16 cellular contexts compared by ENCODE assay signal in the genomic region with DNA sequence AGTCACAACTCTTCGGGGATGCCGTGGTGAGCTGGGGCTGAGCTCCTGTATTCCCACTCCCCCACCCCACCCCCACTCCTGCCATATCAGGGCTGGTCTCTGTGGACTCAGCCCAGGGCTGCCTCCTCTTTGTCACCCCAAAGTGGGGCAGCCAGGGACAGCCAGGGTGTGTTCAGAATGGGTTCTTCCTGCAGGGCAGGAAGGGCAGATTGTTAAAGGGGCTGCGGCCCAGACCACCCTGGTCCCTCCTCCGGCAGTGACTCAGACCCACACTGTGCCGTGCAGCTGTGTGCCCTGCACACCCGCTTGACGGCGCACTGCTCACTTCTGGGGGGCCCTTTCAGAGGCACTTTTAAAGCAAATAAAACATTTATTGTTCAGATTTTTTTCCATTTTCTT. TPM values are rescaled to one million over a fixed set of nuclear protein-coding genes. Genes with fewer than 3 reads are reported as not detected.
DNase-seq lines count a peak whose midpoint lies in the region; ATAC-seq, FAIRE-seq and TF ChIP-seq lines count a peak whose summit lies in the region.
"Had no signal": no experiment of that assay in that cellular context is flagged by ENCODE, and none has a peak within 500 bp of the region (broad histone marks: within the 10 kb centered on the region; RNA-seq: fewer than 3 reads in every experiment).

No MANE protein-coding gene starts in this region.

- H3K36me3 Mint-ChIP-seq in IgD-negative memory B cell = no peaks in the 10 kb centered on the region
- peaks cover 29% of the 10 kb centered on the region for H3K36me3 Mint-ChIP-seq in activated CD4-positive, alpha-beta memory T cell treated with anti-CD3 and anti-CD28 coated beads for 36 hours

- H3K36me3 ChIP-seq in endothelial cell of umbilical vein (ENCODE audit: control insufficient read depth in 2 of 2, extremely low read depth in 1 of 2, insufficient read depth in 2 of 2, low read length in 2 of 2) = peaks cover 24 to 48% of the 10 kb centered on the region in 2 experiments
- peaks cover 67% of the 10 kb centered on the region for H3K36me3 ChIP-seq in neutrophil
- peaks cover 42% of the 10 kb centered on the region for H3K36me3 ChIP-seq in HAP-1 (replicated peaks)

- H3K27me3 Mint-ChIP-seq in IgD-negative memory B cell = no peaks in the 10 kb centered on the region
- H3K27me3 Mint-ChIP-seq in activated CD4-positive, alpha-beta memory T cell treated with anti-CD3 and anti-CD28 coated beads for 36 hours = no peaks in the 10 kb centered on the region
- H3K27me3 Mint-ChIP-seq: CD8-positive, alpha-beta memory T cell; progenitor cell of endocrine pancreas had no signal

- dilution Hi-C loops in endothelial cell of umbilical vein (cut with MboI; ENCODE audit: extremely low pct_ligation_motif_present, low sequenced_read_pairs) = no loop called here

- no peak overlapping the region for H3K4me3 Mint-ChIP-seq in IgD-negative memory B cell
- no peak overlapping the region for H3K4me3 Mint-ChIP-seq in activated CD4-positive, alpha-beta memory T cell treated with anti-CD3 and anti-CD28 coated beads for 36 hours
- H3K4me3 Mint-ChIP-seq: CD8-positive, alpha-beta memory T cell had no signal

- H3K9me3 Mint-ChIP-seq in IgD-negative memory B cell = no peaks in the 10 kb centered on the region
- H3K9me3 Mint-ChIP-seq in activated CD4-positive, alpha-beta memory T cell treated with anti-CD3 and anti-CD28 coated beads for 36 hours = no peaks in the 10 kb centered on the region
- H3K9me3 Mint-ChIP-seq: CD8-positive, alpha-beta memory T cell had no signal

- FAIRE-seq in endothelial cell of umbilical vein (lab: Jason Lieb, UNC) = peak; percentile 44

- DNase-seq in activated CD4-positive, alpha-beta memory T cell treated with anti-CD3 and anti-CD28 coated beads for 36 hours = no peak
- DNase-seq in endothelial cell of umbilical vein (ENCODE audit: low read depth, low spot score) (no peak), HAP-1 (ENCODE audit: low spot score in 2 of 2) (no peak)
- DNase-seq: activated CD8-positive, alpha-beta memory T cell treated with anti-CD3 and anti-CD28 coated beads, Interleukin-2, amount 50 U/mL, for 4 hours; CD8-positive, alpha-beta memory T cell; colonic mucosa; gastrocnemius medialis; OCI-M1; stimulated activated CD4-positive, alpha-beta T cell treated with anti-CD3 and anti-CD28 coated beads, Interleukin-1b, Interleukin-23, amount 100 ng/mL, for 48 hours had no signal

- no peak for ATAC-seq in activated CD4-positive, CD25-positive, alpha-beta regulatory T cell treated with anti-CD3 and anti-CD28 coated beads, Interleukin-2, amount 50 U/mL, for 24 hours
- ATAC-seq in GM19328 (IDR thresholded peaks at IDR 0.05; ENCODE audit: unreplicated experiment) (no peak), HG02763 (IDR thresholded peaks at IDR 0.05; ENCODE audit: unreplicated experiment) (no peak)
- ATAC-seq: gastrocnemius medialis had no signal

- in situ Hi-C loops in HAP-1 (cut with MboI; ENCODE audit: low sequenced_read_pairs) = no loop called here

- H3K4me1 Mint-ChIP-seq in IgD-negative memory B cell = peaks cover 3 to 8% (median 6%) of the 10 kb centered on the region in 3 donors
- peaks cover 24% of the 10 kb centered on the region for H3K4me1 Mint-ChIP-seq in activated CD4-positive, alpha-beta memory T cell treated with anti-CD3 and anti-CD28 coated beads for 36 hours (ENCODE audit: low read depth)

- TF ChIP-seq POLR2A in endothelial cell of umbilical vein (IDR thresholded peaks at IDR 0.05; ENCODE audit: low read depth, low read length) = peak; percentile 4

- H3K4me1 ChIP-seq in endothelial cell of umbilical vein (ENCODE audit: control insufficient read depth, extremely low read depth, insufficient read depth, low read length) = peaks cover 21% of the 10 kb centered on the region
- H3K4me1 ChIP-seq in neutrophil (ENCODE audit: control insufficient read depth in 1 of 2, insufficient read depth in 1 of 2, low read depth in 1 of 2, low read length in 1 of 2) = peaks cover 10 to 17% of the 10 kb centered on the region in 2 experiments
- H3K4me1 ChIP-seq in HAP-1 = peaks cover 7% of the 10 kb centered on the region
- H3K4me1 ChIP-seq: colonic mucosa had no signal

- no peak overlapping the region for H3K4me2 ChIP-seq in endothelial cell of umbilical vein (ENCODE audit: insufficient read depth, low read length)

- CTCF ChIA-PET in activated CD4-positive, alpha-beta memory T cell treated with anti-CD3 and anti-CD28 coated beads for 36 hours (lab: Charles Lee) = interaction anchor here (0.7 to 18.6 kb wide), 5 partner anchors 15 to 58 kb away, joined by 4 to 837 read pairs (median 8); no protein-coding TSS in a partner anchor
- CTCF ChIA-PET in endothelial cell of umbilical vein (lab: Charles Lee) = interaction anchor here (0.9 to 10.4 kb wide), 12 partner anchors 12 to 69 kb away, joined by 3 to 244 read pairs (median 6); no protein-coding TSS in a partner anchor

- H3K79me2 ChIP-seq in endothelial cell of umbilical vein (ENCODE audit: control insufficient read depth, insufficient read depth, low read length) = no peaks in the 10 kb centered on the region

- no peak overlapping the region for H2AFZ ChIP-seq in endothelial cell of umbilical vein (ENCODE audit: low read depth, low read length)

- no peak overlapping the region for H3K4me3 ChIP-seq in endothelial cell of umbilical vein (replicated peaks in 1 of 3; ENCODE audit: insufficient read depth in 1 of 3, low read depth in 1 of 3, low read length in 3 of 3)
- H3K4me3 ChIP-seq in neutrophil (ENCODE audit: low read depth in 1 of 2, low read length in 1 of 2) = no peak overlapping the region
- H3K4me3 ChIP-seq in HAP-1 = no peak overlapping the region
- H3K4me3 ChIP-seq: colonic mucosa, gastrocnemius medialis, left lung had no signal

- no peak overlapping the region for H3K27ac ChIP-seq in endothelial cell of umbilical vein (ENCODE audit: insufficient read depth, low read depth, low read length)
- peak overlapping the region; percentile 19 for H3K27ac ChIP-seq in neutrophil
- H3K27ac ChIP-seq: colonic mucosa had no signal

- H3K9me3 ChIP-seq in endothelial cell of umbilical vein (replicated peaks; ENCODE audit: control insufficient read depth, insufficient read depth, low read length) = no peaks in the 10 kb centered on the region
- H3K9me3 ChIP-seq in neutrophil = no peaks in the 10 kb centered on the region
- no peaks in the 10 kb centered on the region for H3K9me3 ChIP-seq in HAP-1
- H3K9me3 ChIP-seq: colonic mucosa, gastrocnemius medialis, left lung had no signal

- BruUV-seq in endothelial cell of umbilical vein (replicated peaks; lab: Mats Ljungman, UMichigan) = no TSS peak

- H3K9me1 ChIP-seq in endothelial cell of umbilical vein (replicated peaks; ENCODE audit: control insufficient read depth, extremely low read depth, insufficient read depth, low read length) = no peaks in the 10 kb centered on the region

- TF ChIP-seq CTCF in endothelial cell of umbilical vein (IDR thresholded peaks at IDR 0.05; ENCODE audit: extremely low read depth in 1 of 2, insufficient read depth in 1 of 2, low read depth in 1 of 2, low read length in 2 of 2) (peak; percentile 6 to 27), neutrophil (IDR thresholded peaks at IDR 0.05) (no peak)

- POLR2A ChIA-PET in activated CD4-positive, alpha-beta memory T cell treated with anti-CD3 and anti-CD28 coated beads for 36 hours (lab: Charles Lee) = interaction anchor here (0.6 to 1.9 kb wide), 5 partner anchors 16 to 41 kb away, joined by 3 to 9 read pairs (median 4); no protein-coding TSS in a partner anchor
- POLR2A ChIA-PET in endothelial cell of umbilical vein (lab: Charles Lee) = interaction anchor here (0.5 to 1.5 kb wide), 2 partner anchors 15 to 56 kb away, joined by 3 to 8 read pairs; no protein-coding TSS in a partner anchor

- H3K27me3 ChIP-seq in endothelial cell of umbilical vein (ENCODE audit: control insufficient read depth in 2 of 2, insufficient read depth in 2 of 2, low read length in 2 of 2) (no peaks in the 10 kb centered on the region), neutrophil (no peaks in the 10 kb centered on the region), HAP-1 (ENCODE audit: low read depth) (no peaks in the 10 kb centered on the region)
- H3K27me3 ChIP-seq: colonic mucosa, gastrocnemius medialis, left lung had no signal

- intact Hi-C loops in activated CD4-positive, alpha-beta memory T cell treated with anti-CD3 and anti-CD28 coated beads for 36 hours (cut with micrococcal nuclease) = no loop called here
- intact Hi-C loops in endothelial cell of umbilical vein (cut with micrococcal nuclease) = loop anchor here (5.0 kb wide), 1 partner anchor 35 kb away; a partner anchor contains a TSS

- H3K27ac Mint-ChIP-seq in IgD-negative memory B cell = peak overlapping the region in 2 of 3 donors; percentile 80 to 82
- H3K27ac Mint-ChIP-seq in activated CD4-positive, alpha-beta memory T cell treated with anti-CD3 and anti-CD28 coated beads for 36 hours = peak overlapping the region; percentile 20
- H3K27ac Mint-ChIP-seq: progenitor cell of endocrine pancreas had no signal

- no peaks in the 10 kb centered on the region for H4K20me1 ChIP-seq in endothelial cell of umbilical vein (replicated peaks; ENCODE audit: control insufficient read depth, extremely low read depth, insufficient read depth, low read length)

- no peak overlapping the region for H3K9ac ChIP-seq in endothelial cell of umbilical vein (replicated peaks; ENCODE audit: extremely low read depth, insufficient read depth, low read length)

RNA-seq across cellular contexts. Expression of a gene that starts 9.3 kb away (rescaled TPM):
- polyA plus RNA-seq in IgD-negative memory B cell = 21.7 TPM
- total RNA-seq in activated CD4-positive, alpha-beta memory T cell treated with anti-CD3 and anti-CD28 coated beads for 36 hours = 10 to 100 TPM; 13.7 to 16.2 TPM
- total RNA-seq in endothelial cell of umbilical vein = 17.9 and 20.3 TPM in 2 replicates
- polyA plus RNA-seq in endothelial cell of umbilical vein = 17.3 and 19.8 TPM in 2 replicates
- 13.0 and 14.1 TPM in 2 replicates for polyA plus RNA-seq in endothelial cell of umbilical vein (2011; cell fraction: cytosol; rRNA removed)
- polyA plus RNA-seq in endothelial cell of umbilical vein (2011; cell fraction: nucleus; rRNA removed) = 21.7 and 24.5 TPM in 2 replicates
- polyA plus RNA-seq in endothelial cell of umbilical vein (2012) = 14.7 and 19.3 TPM in 2 replicates
- polyA minus RNA-seq in endothelial cell of umbilical vein = 14.9 and 20.7 TPM in 2 replicates
- polyA minus RNA-seq in endothelial cell of umbilical vein (2011; cell fraction: cytosol; rRNA and poly(A)+ RNA removed) = 18.2 TPM
- polyA minus RNA-seq in endothelial cell of umbilical vein (2011; cell fraction: nucleus; rRNA and poly(A)+ RNA removed) = 7.0 and 7.5 TPM in 2 replicates

RNA-seq across cellular contexts. Expression of a gene that starts 23.7 kb away (rescaled TPM):
- 0.26 TPM for polyA plus RNA-seq in IgD-negative memory B cell
- total RNA-seq in activated CD4-positive, alpha-beta memory T cell treated with anti-CD3 and anti-CD28 coated beads for 36 hours = 1 to 10 TPM; 2.1 to 2.5 TPM
- 53.6 and 55.1 TPM in 2 replicates for total RNA-seq in endothelial cell of umbilical vein
- 30.8 and 34.5 TPM in 2 replicates for polyA plus RNA-seq in endothelial cell of umbilical vein
- polyA plus RNA-seq in endothelial cell of umbilical vein (2011; cell fraction: cytosol; rRNA removed) = 14.4 and 18.3 TPM in 2 replicates
- 171 and 207 TPM in 2 replicates for polyA plus RNA-seq in endothelial cell of umbilical vein (2011; cell fraction: nucleus; rRNA removed)
- 29.7 and 38.7 TPM in 2 replicates for polyA plus RNA-seq in endothelial cell of umbilical vein (2012)
- 34.0 and 42.1 TPM in 2 replicates for polyA minus RNA-seq in endothelial cell of umbilical vein
- 3.3 TPM for polyA minus RNA-seq in endothelial cell of umbilical vein (2011; cell fraction: cytosol; rRNA and poly(A)+ RNA removed)
- polyA minus RNA-seq in endothelial cell of umbilical vein (2011; cell fraction: nucleus; rRNA and poly(A)+ RNA removed) = 57.3 and 65.6 TPM in 2 replicates

RNA-seq across cellular contexts. Expression of a gene that starts 37.3 kb away (rescaled TPM):
- polyA plus RNA-seq in IgD-negative memory B cell (20.9 TPM), endothelial cell of umbilical vein (119 and 122 TPM in 2 replicates)
- total RNA-seq in activated CD4-positive, alpha-beta memory T cell treated with anti-CD3 and anti-CD28 coated beads for 36 hours = 100 to 1,000 TPM; 257 to 280 TPM
- 249 and 252 TPM in 2 replicates for total RNA-seq in endothelial cell of umbilical vein
- 101 and 125 TPM in 2 replicates for polyA plus RNA-seq in endothelial cell of umbilical vein (2011; cell fraction: cytosol; rRNA removed)
- polyA plus RNA-seq in endothelial cell of umbilical vein (2011; cell fraction: nucleus; rRNA removed) = 462 and 531 TPM in 2 replicates
- polyA plus RNA-seq in endothelial cell of umbilical vein (2012) = 105 and 119 TPM in 2 replicates
- polyA minus RNA-seq in endothelial cell of umbilical vein = 81.4 and 95.8 TPM in 2 replicates
- 25.6 TPM for polyA minus RNA-seq in endothelial cell of umbilical vein (2011; cell fraction: cytosol; rRNA and poly(A)+ RNA removed)
- polyA minus RNA-seq in endothelial cell of umbilical vein (2011; cell fraction: nucleus; rRNA and poly(A)+ RNA removed) = 127 and 192 TPM in 2 replicates

RNA-seq across cellular contexts. Expression of a gene that starts 57.1 kb away (rescaled TPM):
- not detected for polyA plus RNA-seq in IgD-negative memory B cell
- total RNA-seq in activated CD4-positive, alpha-beta memory T cell treated with anti-CD3 and anti-CD28 coated beads for 36 hours = not detected
- total RNA-seq in endothelial cell of umbilical vein = not detected in 2 replicates
- not detected in 2 replicates for polyA plus RNA-seq in endothelial cell of umbilical vein
- polyA plus RNA-seq in endothelial cell of umbilical vein (2011; cell fraction: cytosol; rRNA removed) = 0.04 TPM in 1 of 2 replicates, not detected in the other
- polyA plus RNA-seq in endothelial cell of umbilical vein (2011; cell fraction: nucleus; rRNA removed) = 0.32 and 0.48 TPM in 2 replicates
- polyA plus RNA-seq in endothelial cell of umbilical vein (2012) = 0.07 TPM in 1 of 2 replicates, not detected in the other
- not detected in 2 replicates for polyA minus RNA-seq in endothelial cell of umbilical vein
- not detected for polyA minus RNA-seq in endothelial cell of umbilical vein (2011; cell fraction: cytosol; rRNA and poly(A)+ RNA removed)
- not detected in 2 replicates for polyA minus RNA-seq in endothelial cell of umbilical vein (2011; cell fraction: nucleus; rRNA and poly(A)+ RNA removed)
- total RNA-seq: CD8-positive, alpha-beta memory T cell; colonic mucosa; left lung; progenitor cell of endocrine pancreas had no signal
- polyA plus RNA-seq: CD8-positive, alpha-beta memory T cell had no signal

Comparison
In these comparisons a context has a peak if more than half of its experiments do, and no peak if none do; other contexts are left out.
1. RNA of a gene that starts 23.7 kb away (total RNA-seq): 53.6 to 55.1 TPM in endothelial cell of umbilical vein; 2.1 to 2.5 TPM in activated CD4-positive, alpha-beta memory T cell treated with anti-CD3 and anti-CD28 coated beads for 36 hours; every median in the first group is over 10 times any median in the second.